10 cellular contexts compared by ENCODE assay signal in the genomic region with DNA sequence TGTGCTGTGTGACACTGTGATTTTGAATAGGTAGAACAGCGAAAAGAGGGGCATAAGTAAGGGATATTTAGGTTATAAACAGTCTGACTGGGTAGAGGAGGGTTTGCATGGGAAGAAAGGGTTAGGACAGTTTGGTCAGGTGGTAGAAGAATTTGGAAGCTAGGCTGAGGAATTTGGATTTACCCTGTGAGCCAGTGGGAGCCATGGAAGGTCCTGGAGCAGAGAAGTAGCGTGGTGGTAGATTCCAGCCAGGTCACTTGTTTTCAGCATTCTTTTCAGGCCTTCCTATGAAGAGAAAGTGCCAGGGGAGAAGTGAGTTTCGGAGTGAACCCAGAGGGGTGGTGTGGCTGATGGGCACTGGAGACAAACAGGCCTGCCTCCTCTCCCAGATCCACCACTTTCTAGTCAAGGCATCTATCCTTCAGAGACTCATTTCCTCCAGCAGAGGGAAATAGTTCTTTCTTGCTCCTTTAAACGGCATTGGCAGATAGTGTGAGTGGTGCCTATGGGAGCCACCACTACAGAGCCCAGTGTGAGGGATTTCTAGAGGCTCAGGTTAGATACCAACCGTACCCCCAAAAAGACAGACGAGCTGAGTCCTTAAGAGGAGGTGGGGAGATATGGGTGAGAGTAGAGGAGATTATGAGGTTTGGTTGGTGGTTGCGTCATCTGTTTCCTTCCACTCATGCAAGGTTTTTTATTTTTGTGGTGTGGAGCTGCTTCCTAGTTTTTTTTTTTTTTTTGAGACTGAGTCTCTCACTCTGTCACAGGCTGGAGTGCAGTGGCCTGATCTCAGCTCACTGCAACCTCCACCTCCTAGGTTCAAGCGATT. TPM values are rescaled to one million over a fixed set of nuclear protein-coding genes. Genes with fewer than 3 reads are reported as not detected.
DNase-seq lines count a peak whose midpoint lies in the region; ATAC-seq lines count a peak whose summit lies in the region.
"Had no signal": no experiment of that assay in that cellular context is flagged by ENCODE, and none has a peak within 500 bp of the region (broad histone marks: within the 10 kb centered on the region; RNA-seq: fewer than 3 reads in every experiment).

No MANE protein-coding gene starts in this region.

- peak; percentile 80 for ATAC-seq in stimulated activated naive CD8-positive, alpha-beta T cell treated with anti-CD3 and anti-CD28 coated beads, Interleukin-15, amount 100 ng/mL, for 72 hours
- no peak for ATAC-seq in GM18519 (IDR thresholded peaks at IDR 0.05; ENCODE audit: low FRiP score, unreplicated experiment)

- CTCF ChIA-PET in activated naive CD4-positive, alpha-beta T cell treated with anti-CD3 and anti-CD28 coated beads for 36 hours (lab: Charles Lee): interaction anchor here (0.6 to 2.1 kb wide), 5 partner anchors 10 to 60 kb away, joined by 3 to 5 read pairs (median 3); partner anchors contain the start of genes HTD2 and RPP14

- H3K4me1 Mint-ChIP-seq in activated naive CD4-positive, alpha-beta T cell treated with anti-CD3 and anti-CD28 coated beads for 36 hours (ENCODE audit: low read depth): peaks cover 41% of the 10 kb centered on the region
- H3K4me1 Mint-ChIP-seq in stimulated activated naive CD8-positive, alpha-beta T cell treated with anti-CD3 and anti-CD28 coated beads, Interleukin-15, amount 100 ng/mL, for 72 hours: peaks cover 68% of the 10 kb centered on the region

- H3K4me3 Mint-ChIP-seq in activated naive CD4-positive, alpha-beta T cell treated with anti-CD3 and anti-CD28 coated beads for 36 hours: peak overlapping the region; percentile 60
- peak overlapping the region; percentile 75 to 77 for H3K4me3 Mint-ChIP-seq in stimulated activated naive CD8-positive, alpha-beta T cell treated with anti-CD3 and anti-CD28 coated beads, Interleukin-15, amount 100 ng/mL, for 72 hours

- DNase-seq in activated naive CD4-positive, alpha-beta T cell treated with anti-CD3 and anti-CD28 coated beads for 36 hours: peak; percentile 53
- no peak for DNase-seq in activated naive CD4-positive, alpha-beta T cell treated with Interleukin-2 at 50 U/mL for 16 hours
- DNase-seq in SKM-1 (lab: John Stamatoyannopoulos, UW; ENCODE audit: unreplicated experiment): peak; percentile 78
- peak; percentile 28 for DNase-seq in fibroblast of gingiva (ENCODE audit: low read depth)
- DNase-seq in stimulated activated naive CD8-positive, alpha-beta T cell treated with anti-CD3 and anti-CD28 coated beads, Interleukin-15, amount 100 ng/mL, for 72 hours: peak in 1 of 2 donors; percentile 40
- DNase-seq in activated CD4-positive, alpha-beta T cell treated with anti-CD3 and anti-CD28 coated beads for 1 hour: no peak
- no peak for DNase-seq in retina
- DNase-seq: left cardiac atrium, SHP77 had no signal

- H3K27ac Mint-ChIP-seq in activated naive CD4-positive, alpha-beta T cell treated with anti-CD3 and anti-CD28 coated beads for 36 hours: peak overlapping the region; percentile 87
- peak overlapping the region; percentile 98 for H3K27ac Mint-ChIP-seq in stimulated activated naive CD8-positive, alpha-beta T cell treated with anti-CD3 and anti-CD28 coated beads, Interleukin-15, amount 100 ng/mL, for 72 hours

- H3K27me3 Mint-ChIP-seq in activated naive CD4-positive, alpha-beta T cell treated with anti-CD3 and anti-CD28 coated beads for 36 hours (ENCODE audit: low read depth): no peaks in the 10 kb centered on the region
- H3K27me3 Mint-ChIP-seq in stimulated activated naive CD8-positive, alpha-beta T cell treated with anti-CD3 and anti-CD28 coated beads, Interleukin-15, amount 100 ng/mL, for 72 hours: no peaks in the 10 kb centered on the region

- peaks cover 6% of the 10 kb centered on the region for H3K36me3 Mint-ChIP-seq in activated naive CD4-positive, alpha-beta T cell treated with anti-CD3 and anti-CD28 coated beads for 36 hours (ENCODE audit: low read depth)

- intact Hi-C loops in activated naive CD4-positive, alpha-beta T cell treated with anti-CD3 and anti-CD28 coated beads for 36 hours (cut with micrococcal nuclease): loop anchor here (1.0 to 2.0 kb wide), 3 partner anchors 8 to 29 kb away; no protein-coding TSS in a partner anchor

- no peaks in the 10 kb centered on the region for H3K9me3 Mint-ChIP-seq in activated naive CD4-positive, alpha-beta T cell treated with anti-CD3 and anti-CD28 coated beads for 36 hours
- H3K9me3 Mint-ChIP-seq in stimulated activated naive CD8-positive, alpha-beta T cell treated with anti-CD3 and anti-CD28 coated beads, Interleukin-15, amount 100 ng/mL, for 72 hours: no peaks in the 10 kb centered on the region

RNA-seq across cellular contexts. Expression of gene PXK, which starts 21.2 kb away (rescaled TPM):
- 10 to 100 TPM; 44.7 to 46.1 TPM for total RNA-seq in activated naive CD4-positive, alpha-beta T cell treated with anti-CD3 and anti-CD28 coated beads for 36 hours

RNA-seq across cellular contexts. Expression of gene HTD2, which starts 47.6 kb away (rescaled TPM):
- 1 to 10 TPM; 6.9 to 8.1 TPM for total RNA-seq in activated naive CD4-positive, alpha-beta T cell treated with anti-CD3 and anti-CD28 coated beads for 36 hours

RNA-seq across cellular contexts. Expression of gene RPP14, which starts 47.9 kb away (rescaled TPM):
- total RNA-seq in activated naive CD4-positive, alpha-beta T cell treated with anti-CD3 and anti-CD28 coated beads for 36 hours: 10 to 100 TPM; 12.1 to 14.4 TPM

Comparison
In these comparisons a context has a peak if more than half of its experiments do, and no peak if none do; other contexts are left out.
1. DNase-seq: peak in activated naive CD4-positive, alpha-beta T cell treated with anti-CD3 and anti-CD28 coated beads for 36 hours (single experiment), SKM-1 (single experiment) and fibroblast of gingiva (single experiment); none in activated naive CD4-positive, alpha-beta T cell treated with Interleukin-2 at 50 U/mL for 16 hours (single experiment), activated CD4-positive, alpha-beta T cell treated with anti-CD3 and anti-CD28 coated beads for 1 hour (single experiment) and retina (single experiment).